Comparison of ENCODE assay signal across 7 cellular contexts in the genomic region with DNA sequence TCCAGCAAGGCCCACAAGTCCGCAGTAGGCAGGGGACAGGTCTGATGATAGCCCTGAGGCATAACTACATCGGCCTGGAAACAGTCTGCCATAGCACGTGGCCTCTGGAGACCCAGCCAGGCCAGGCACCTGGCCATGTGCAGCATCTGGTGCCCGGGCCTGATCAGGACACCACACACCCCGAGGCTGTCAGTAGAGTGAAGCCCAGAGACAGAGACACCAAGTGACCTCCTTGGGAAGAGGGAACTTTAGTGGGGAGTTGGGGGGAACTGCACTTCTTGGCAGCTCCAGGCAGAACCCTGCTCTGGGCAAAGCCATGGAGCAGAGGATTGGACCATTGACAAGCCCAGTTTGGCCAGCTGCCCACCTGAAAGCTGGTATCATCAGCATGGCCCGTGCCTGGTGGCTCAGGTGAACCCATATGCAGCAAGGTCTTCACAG. TPM values are rescaled to one million over a fixed set of nuclear protein-coding genes. Genes with fewer than 3 reads are reported as not detected.
DNase-seq lines count a peak whose midpoint lies in the region; ATAC-seq and TF ChIP-seq lines count a peak whose summit lies in the region.

No MANE protein-coding gene starts in this region.

- TF ChIP-seq CTCF in LNCaP clone FGC (IDR thresholded peaks at IDR 0.05; ENCODE audit: control insufficient read depth, extremely low read depth, insufficient read depth), result no peak
- TF ChIP-seq CTCF in breast epithelium (IDR thresholded peaks at IDR 0.05), result no peak
- no peak for TF ChIP-seq CTCF in liver (IDR thresholded peaks at IDR 0.05; ENCODE audit: low read depth, low read length, missing input control)
- no peak for TF ChIP-seq CTCF in foreskin keratinocyte (conservative IDR thresholded peaks at IDR 0.05)

- H3K4me3 ChIP-seq in LNCaP clone FGC (ENCODE audit: low read depth, low read length) (peak overlapping the region; percentile 72), breast epithelium (peak overlapping the region; percentile 73 to 89 (median 81)), liver (ENCODE audit: low read depth in 1 of 3, low read length in 3 of 3) (no peak overlapping the region)

- 61% methylated on average over 6 of the region's 6 CpGs for WGBS in liver

- no peaks in the 10 kb centered on the region for H3K36me3 ChIP-seq in breast epithelium
- H3K36me3 ChIP-seq in liver (ENCODE audit: control insufficient read depth in 4 of 4, insufficient read depth in 3 of 4, low read depth in 1 of 4, low read length in 3 of 4), result no peaks in the 10 kb centered on the region

- no peak for TF ChIP-seq RAD21 in liver (IDR thresholded peaks at IDR 0.05)

- H3K27me3 ChIP-seq in breast epithelium (no peaks in the 10 kb centered on the region), liver (ENCODE audit: control insufficient read depth in 4 of 4, insufficient read depth in 4 of 4, low read length in 3 of 4) (no peaks in the 10 kb centered on the region), foreskin keratinocyte (no peaks in the 10 kb centered on the region)

- TF ChIP-seq POLR2A in breast epithelium (IDR thresholded peaks at IDR 0.05), result no peak

- intact Hi-C loops in breast epithelium (cut with DNase I; ENCODE audit: low total_unique reads), result no loop called here

- peaks cover 6 to 10% of the 10 kb centered on the region in 2 donors for H3K4me1 ChIP-seq in breast epithelium
- peaks cover 5 to 13% (median 7%) of the 10 kb centered on the region in 4 donors for H3K4me1 ChIP-seq in liver (ENCODE audit: control insufficient read depth in 4 of 4, insufficient read depth in 4 of 4, low read length in 3 of 4)
- peaks cover 6% of the 10 kb centered on the region for H3K4me1 ChIP-seq in foreskin keratinocyte

- peak; percentile 70 for DNase-seq in LNCaP clone FGC (ENCODE audit: low read depth)
- peak; percentile 40 to 60 for DNase-seq in breast epithelium (ENCODE audit: low spot score in 2 of 2)
- peak; percentile 27 for DNase-seq in superior temporal gyrus (ENCODE audit: extremely low spot score)
- no peak for DNase-seq in foreskin keratinocyte
- DNase-seq in NCI-H2227 treated with DMSO at 0.1 percent for 48 hours (lab: John Stamatoyannopoulos, UW), result no peak

- ATAC-seq in HG02759 (IDR thresholded peaks at IDR 0.05; ENCODE audit: unreplicated experiment) (no peak), foreskin keratinocyte (no peak)

- H3K9ac ChIP-seq in liver (ENCODE audit: low read depth in 1 of 2, low read length in 2 of 2), result no peak overlapping the region

- peak overlapping the region; percentile 92 to 97 for H3K27ac ChIP-seq in breast epithelium
- peak overlapping the region; percentile 6 to 57 for H3K27ac ChIP-seq in liver (ENCODE audit: low read depth in 1 of 2, low read length in 2 of 2)
- H3K27ac ChIP-seq in foreskin keratinocyte, result no peak overlapping the region

- no peaks in the 10 kb centered on the region for H3K9me3 ChIP-seq in breast epithelium
- H3K9me3 ChIP-seq in liver (ENCODE audit: control insufficient read depth in 4 of 4, low read length in 3 of 4), result no peaks in the 10 kb centered on the region

TF ChIP-seq in liver, 16 proteins besides CTCF, POLR2A, EP300 and RAD21:
- TF ChIP-seq, protein P1, sequence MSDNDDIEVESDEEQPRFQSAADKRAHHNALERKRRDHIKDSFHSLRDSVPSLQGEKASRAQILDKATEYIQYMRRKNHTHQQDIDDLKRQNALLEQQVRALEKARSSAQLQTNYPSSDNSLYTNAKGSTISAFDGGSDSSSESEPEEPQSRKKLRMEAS (IDR thresholded peaks at IDR 0.05), result peak; percentile 14
- TF ChIP-seq RXRA (IDR thresholded peaks at IDR 0.05) (no peak), HNF4G (IDR thresholded peaks at IDR 0.05) (no peak)
- TF ChIP-seq, protein P2, sequence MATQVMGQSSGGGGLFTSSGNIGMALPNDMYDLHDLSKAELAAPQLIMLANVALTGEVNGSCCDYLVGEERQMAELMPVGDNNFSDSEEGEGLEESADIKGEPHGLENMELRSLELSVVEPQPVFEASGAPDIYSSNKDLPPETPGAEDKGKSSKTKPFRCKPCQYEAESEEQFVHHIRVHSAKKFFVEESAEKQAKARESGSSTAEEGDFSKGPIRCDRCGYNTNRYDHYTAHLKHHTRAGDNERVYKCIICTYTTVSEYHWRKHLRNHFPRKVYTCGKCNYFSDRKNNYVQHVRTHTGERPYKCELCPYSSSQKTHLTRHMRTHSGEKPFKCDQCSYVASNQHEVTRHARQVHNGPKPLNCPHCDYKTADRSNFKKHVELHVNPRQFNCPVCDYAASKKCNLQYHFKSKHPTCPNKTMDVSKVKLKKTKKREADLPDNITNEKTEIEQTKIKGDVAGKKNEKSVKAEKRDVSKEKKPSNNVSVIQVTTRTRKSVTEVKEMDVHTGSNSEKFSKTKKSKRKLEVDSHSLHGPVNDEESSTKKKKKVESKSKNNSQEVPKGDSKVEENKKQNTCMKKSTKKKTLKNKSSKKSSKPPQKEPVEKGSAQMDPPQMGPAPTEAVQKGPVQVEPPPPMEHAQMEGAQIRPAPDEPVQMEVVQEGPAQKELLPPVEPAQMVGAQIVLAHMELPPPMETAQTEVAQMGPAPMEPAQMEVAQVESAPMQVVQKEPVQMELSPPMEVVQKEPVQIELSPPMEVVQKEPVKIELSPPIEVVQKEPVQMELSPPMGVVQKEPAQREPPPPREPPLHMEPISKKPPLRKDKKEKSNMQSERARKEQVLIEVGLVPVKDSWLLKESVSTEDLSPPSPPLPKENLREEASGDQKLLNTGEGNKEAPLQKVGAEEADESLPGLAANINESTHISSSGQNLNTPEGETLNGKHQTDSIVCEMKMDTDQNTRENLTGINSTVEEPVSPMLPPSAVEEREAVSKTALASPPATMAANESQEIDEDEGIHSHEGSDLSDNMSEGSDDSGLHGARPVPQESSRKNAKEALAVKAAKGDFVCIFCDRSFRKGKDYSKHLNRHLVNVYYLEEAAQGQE (IDR thresholded peaks at IDR 0.05), result no peak
TF ChIP-seq in liver: peak in this region for 1.

RNA-seq across cellular contexts. Expression of a gene that starts 1.2 kb away (rescaled TPM):
- 10 to 100 TPM; 65.6 to 90.1 (median 77.0) TPM for total RNA-seq in breast epithelium
- total RNA-seq in liver, result 10 to 100 TPM; 40.7 to 50.3 TPM
- 100 to 1,000 TPM; 101 to 104 TPM for polyA plus RNA-seq in liver
- total RNA-seq in foreskin keratinocyte, result 262 and 284 TPM in 2 replicates
- 280 TPM in 2 replicates for polyA plus RNA-seq in foreskin keratinocyte

RNA-seq across cellular contexts. Expression of a gene that starts 53.9 kb away (rescaled TPM):
- 1 to 10 TPM; 1.8 to 6.9 (median 5.2) TPM for total RNA-seq in breast epithelium
- 1 to 10 TPM; 2.7 to 5.3 TPM for total RNA-seq in liver
- polyA plus RNA-seq in liver, result under 1 TPM; 0.46 to 0.78 TPM
- total RNA-seq in foreskin keratinocyte, result 22.9 and 53.4 TPM in 2 replicates
- 13.7 and 25.1 TPM in 2 replicates for polyA plus RNA-seq in foreskin keratinocyte

RNA-seq across cellular contexts. Expression of a gene that starts 56.2 kb away (rescaled TPM):
- total RNA-seq in breast epithelium (1 to 10 TPM; 8.2 to 8.6 (median 8.2) TPM), liver (1 to 10 TPM; 3.3 to 4.6 TPM), foreskin keratinocyte (11.6 and 14.4 TPM in 2 replicates)
- polyA plus RNA-seq in liver (1 to 10 TPM; 1.7 to 2.5 TPM), foreskin keratinocyte (9.2 and 11.4 TPM in 2 replicates)

Comparison
In these comparisons a context has a peak if more than half of its experiments do, and no peak if none do; other contexts are left out.
1. DNase-seq: peak in LNCaP clone FGC (single experiment), breast epithelium (2 of 2) and superior temporal gyrus (single experiment); none in foreskin keratinocyte (0 of 2) and NCI-H2227 treated with DMSO at 0.1 percent for 48 hours (single experiment).
2. H3K4me3 ChIP-seq: peak in LNCaP clone FGC (single experiment) and breast epithelium (3 of 3); none in liver (0 of 3).